In the genomic region with DNA sequence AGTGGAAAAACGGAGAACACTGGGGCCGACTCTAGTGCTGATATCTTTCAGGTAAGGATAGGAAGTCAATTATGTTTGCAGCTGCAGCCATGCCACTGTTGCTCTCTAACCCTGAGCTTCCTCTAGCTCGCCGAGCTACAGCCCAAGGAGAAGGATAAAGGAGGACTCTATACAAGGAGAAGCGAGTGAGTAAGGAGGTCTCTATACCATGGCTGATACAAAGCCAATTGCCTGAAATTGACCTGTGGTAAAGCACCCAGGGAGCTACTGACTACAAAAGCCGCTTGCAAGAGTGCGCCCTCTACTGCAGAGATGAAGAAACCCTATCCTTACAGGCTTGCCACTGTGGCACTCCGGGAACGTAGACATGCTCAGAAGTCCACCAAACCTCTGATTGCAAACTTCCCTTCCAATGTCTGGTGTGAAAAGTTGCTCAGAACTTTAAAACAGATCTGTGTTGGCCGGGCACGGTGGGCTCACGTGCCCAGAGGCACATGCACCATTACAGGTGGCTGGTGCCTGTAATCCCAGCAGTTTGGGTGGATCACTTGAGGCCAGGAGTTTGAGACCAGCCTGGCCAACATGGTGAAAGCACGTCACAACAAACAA, we compare ENCODE assay signal across 8 cellular contexts. TPM values are rescaled to one million over a fixed set of nuclear protein-coding genes. Genes with fewer than 3 reads are reported as not detected.
DNase-seq lines count a peak whose midpoint lies in the region; ATAC-seq lines count a peak whose summit lies in the region.

No MANE protein-coding gene starts in this region.

- in situ Hi-C loops in T47D (cut with HindIII; ENCODE audit: low pct_unique_long_range_greater_than_20kb, low sequenced_read_pairs), result no loop called here

- ATAC-seq in Right ventricle myocardium inferior, result peak; percentile 72
- no peak for ATAC-seq in GM18517 (IDR thresholded peaks at IDR 0.05; ENCODE audit: unreplicated experiment)

- no peak for DNase-seq in Right ventricle myocardium inferior (ENCODE audit: missing footprints)
- DNase-seq in cardiac septum (ENCODE audit: low spot score), result no peak
- peak; percentile 47 to 80 (median 58) for DNase-seq in NCI-H1417 (lab: John Stamatoyannopoulos, UW)
- peak in 4 of 5 experiments; percentile 8 to 67 (median 24) for DNase-seq in T-helper 2 cell
- DNase-seq in T47D (ENCODE audit: low read depth in 1 of 2, low spot score in 1 of 2), result peak; percentile 68 to 82
- DNase-seq in kidney glomerular epithelial cell (lab: John Stamatoyannopoulos, UW), result peak; percentile 62
- DNase-seq in stimulated activated CD4-positive, alpha-beta T cell treated with anti-CD3 and anti-CD28 coated beads, TNF-alpha, amount 100 ng/mL, for 24 hours (ENCODE audit: low read depth in 3 of 3), result peak; percentile 6 to 45 (median 33)

- intact Hi-C loops in Right ventricle myocardium inferior (cut with DNase I) (no loop called here), cardiac septum (cut with DNase I) (no loop called here)

RNA-seq across cellular contexts. Expression of a gene that starts 10.8 kb away (rescaled TPM):
- total RNA-seq in Right ventricle myocardium inferior, result 7.7 TPM
- total RNA-seq in cardiac septum, result 2.7 TPM

RNA-seq across cellular contexts. Expression of a gene that starts 45.3 kb away (rescaled TPM):
- 6.2 TPM for total RNA-seq in Right ventricle myocardium inferior
- total RNA-seq in cardiac septum, result 10.4 TPM

RNA-seq across cellular contexts. Expression of a gene that starts 46.7 kb away (rescaled TPM):
- 36.9 TPM for total RNA-seq in Right ventricle myocardium inferior
- total RNA-seq in cardiac septum, result 48.2 TPM

RNA-seq across cellular contexts. Expression of a gene that starts 51.8 kb away (rescaled TPM):
- total RNA-seq in Right ventricle myocardium inferior, result not detected
- total RNA-seq in cardiac septum, result not detected

RNA-seq across cellular contexts. Expression of a gene that starts 56.6 kb away (rescaled TPM):
- total RNA-seq in Right ventricle myocardium inferior, result not detected
- not detected for total RNA-seq in cardiac septum

Comparison
In these comparisons a context has a peak if more than half of its experiments do, and no peak if none do; other contexts are left out.
1. DNase-seq: peak in NCI-H1417 (3 of 3), T-helper 2 cell (4 of 5), T47D (2 of 2), kidney glomerular epithelial cell (single experiment) and stimulated activated CD4-positive, alpha-beta T cell treated with anti-CD3 and anti-CD28 coated beads, TNF-alpha, amount 100 ng/mL, for 24 hours (3 of 3); none in Right ventricle myocardium inferior (single experiment) and cardiac septum (single experiment).